Comparison of ENCODE assay signal across 19 cellular contexts in genomic region chr1:8376358-8376840, GRCh38. TPM values are rescaled to one million over a fixed set of nuclear protein-coding genes. Genes with fewer than 3 reads are reported as not detected.
DNase-seq lines count a peak whose midpoint lies in the region; ATAC-seq and TF ChIP-seq lines count a peak whose summit lies in the region.
"Had no signal": no experiment of that assay in that cellular context is flagged by ENCODE, and none has a peak within 500 bp of the region (broad histone marks: within the 10 kb centered on the region; RNA-seq: fewer than 3 reads in every experiment).

No MANE protein-coding gene starts in this region.

- no peak overlapping the region for H3K14ac ChIP-seq in IMR-90 (replicated peaks; ENCODE audit: low read depth, low read length)

- dilution Hi-C loops in IMR-90 (cut with HindIII; ENCODE audit: low sequenced_read_pairs, unreplicated experiment), result no loop called here

- 100% methylated on average over 1 of the region's 4 CpGs; no CpG with 5 or more reads in 1 of the 2 experiments for WGBS in IMR-90 (ENCODE audit: extremely low coverage in 2 of 2, insufficient read length in 1 of 2), 2 experiments
- 92 to 100% methylated on average over 3 to 4 of the region's 4 CpGs for WGBS in endodermal cell (ENCODE audit: insufficient coverage in 1 of 2, insufficient read length in 1 of 2), 2 experiments
- whole genome bisulfite sequencing in spleen, 5 donors, result 67 to 93% (median 71%) methylated on average over 4 of the region's 4 CpGs

- H2AK9ac ChIP-seq in IMR-90 (replicated peaks; ENCODE audit: low read depth, low read length, poor library complexity), result no peak overlapping the region

- no peak overlapping the region for H2BK5ac ChIP-seq in IMR-90 (ENCODE audit: low read depth, low read length, poor library complexity, severe bottlenecking)

- intact Hi-C loops in CD4-positive, alpha-beta memory T cell (cut with micrococcal nuclease), result no loop called here
- intact Hi-C loops in IMR-90 (cut with micrococcal nuclease), result loop anchor here (10.0 kb wide), 1 partner anchor 288 kb away; no protein-coding TSS in a partner anchor
- intact Hi-C loops in spleen (cut with DNase I; ENCODE audit: low total_unique reads), result loop anchor here (10.0 kb wide), 1 partner anchor 48 kb away; no protein-coding TSS in a partner anchor

- H4K8ac ChIP-seq in IMR-90 (ENCODE audit: low read depth in 2 of 2, low read length in 2 of 2), result no peak overlapping the region

- H4K5ac ChIP-seq in IMR-90 (ENCODE audit: low read depth, low read length), result no peak overlapping the region; the same call in 1 of the 2 replicates

- no peaks in the 10 kb centered on the region for H3K27me3 Mint-ChIP-seq in CD4-positive, alpha-beta memory T cell
- no peaks in the 10 kb centered on the region for H3K27me3 Mint-ChIP-seq in endodermal cell (ENCODE audit: insufficient read depth)
- H3K27me3 Mint-ChIP-seq: activated CD8-positive, alpha-beta T cell treated with anti-CD3 and anti-CD28 coated beads for 36 hours; naive thymus-derived CD8-positive, alpha-beta T cell had no signal

- no peak overlapping the region for H4K91ac ChIP-seq in IMR-90 (ENCODE audit: insufficient read depth, low read depth, low read length)

- no peak overlapping the region for H3K9ac ChIP-seq in IMR-90 (ENCODE audit: low read depth, low read length)
- H3K9ac ChIP-seq in endodermal cell (ENCODE audit: extremely low read depth, low read length, poor library complexity, severe bottlenecking), result no peak overlapping the region
- H3K9ac ChIP-seq: KMS-11 had no signal

- no peak overlapping the region for H3K56ac ChIP-seq in IMR-90 (ENCODE audit: extremely low read depth, insufficient read depth, low read length)

- no peak for DNase-seq in CD4-positive, alpha-beta memory T cell
- no peak for DNase-seq in IMR-90
- DNase-seq in endodermal cell, result peak; percentile 38
- DNase-seq in spleen, result no peak
- no peak for DNase-seq in SHP77 treated with DMSO at 0.1 percent for 48 hours (lab: John Stamatoyannopoulos, UW)
- no peak for DNase-seq in NCI-H524 treated with DMSO at 0.1 percent for 48 hours (lab: John Stamatoyannopoulos, UW)
- DNase-seq in NCI-H345 treated with DMSO at 0.1 percent for 48 hours (lab: John Stamatoyannopoulos, UW; ENCODE audit: unreplicated experiment), result no peak
- DNase-seq: activated CD8-positive, alpha-beta T cell treated with anti-CD3 and anti-CD28 coated beads for 36 hours; AML-193; DMS 273 treated with DMSO at 0.1 percent for 48 hours; GOT3; lower lobe of right lung; naive thymus-derived CD8-positive, alpha-beta T cell; NCI-H1105; Right ventricle myocardium superior; stimulated activated CD4-positive, alpha-beta T cell treated with anti-CD3 and anti-CD28 coated beads, Interleukin-15, amount 100 ng/mL, for 24 hours had no signal

- peaks cover 76% of the 10 kb centered on the region for H4K20me1 ChIP-seq in IMR-90 (ENCODE audit: insufficient read depth, low read length)

- H3K9me3 Mint-ChIP-seq in CD4-positive, alpha-beta memory T cell, result no peaks in the 10 kb centered on the region
- H3K9me3 Mint-ChIP-seq in endodermal cell, result no peaks in the 10 kb centered on the region
- H3K9me3 Mint-ChIP-seq: activated CD8-positive, alpha-beta T cell treated with anti-CD3 and anti-CD28 coated beads for 36 hours; naive thymus-derived CD8-positive, alpha-beta T cell had no signal

- CTCF ChIA-PET in CD4-positive, alpha-beta memory T cell (lab: Charles Lee; ENCODE audit: partially characterized antibody), result interaction anchor here (1.0 to 1.3 kb wide), 2 partner anchors 17 to 33 kb away, joined by 3 to 4 read pairs; no protein-coding TSS in a partner anchor
- CTCF ChIA-PET in IMR-90 (lab: Yijun Ruan, JAX), result no interaction called here

- TF ChIP-seq CTCF in IMR-90 (conservative IDR thresholded peaks at IDR 0.05; ENCODE audit: low read depth, low read length) (no peak), endodermal cell (conservative IDR thresholded peaks at IDR 0.05) (no peak), spleen (IDR thresholded peaks at IDR 0.05 in 8 of 11, conservative IDR thresholded peaks at IDR 0.05 in 3 of 11) (no peak)

- peaks cover 9% of the 10 kb centered on the region for H3K36me3 ChIP-seq in CD4-positive, alpha-beta memory T cell (ENCODE audit: insufficient read depth, low read length)
- H3K36me3 ChIP-seq in IMR-90 (ENCODE audit: control insufficient read depth, insufficient read depth, low read length), result peaks cover 53% of the 10 kb centered on the region
- H3K36me3 ChIP-seq in endodermal cell (ENCODE audit: control insufficient read depth, insufficient read depth, low read length), result peaks cover 41% of the 10 kb centered on the region
- peaks cover 0 to 86% (median 14%) of the 10 kb centered on the region in 6 donors for H3K36me3 ChIP-seq in spleen
- H3K36me3 ChIP-seq: prostate gland had no signal

- H2AK5ac ChIP-seq in IMR-90 (ENCODE audit: low read depth, low read length), result 0 out of 2 replicates have a peak overlapping the region, but pooled peaks have one; percentile 12

- TF ChIP-seq POLR2A in IMR-90 (IDR thresholded peaks at IDR 0.05; ENCODE audit: low read depth, low read length), result no peak
- TF ChIP-seq POLR2A in spleen (IDR thresholded peaks at IDR 0.05), result no peak

- H3K4me2 ChIP-seq in IMR-90 (ENCODE audit: low read depth, low read length), result no peak overlapping the region
- H3K4me2 ChIP-seq: KMS-11 had no signal

- H3K4me3 ChIP-seq in CD4-positive, alpha-beta memory T cell (ENCODE audit: low read length in 2 of 2), result no peak overlapping the region
- H3K4me3 ChIP-seq in IMR-90 (ENCODE audit: insufficient read depth, low read depth, low read length) (no peak overlapping the region), endodermal cell (ENCODE audit: low read length) (no peak overlapping the region), spleen (no peak overlapping the region)
- H3K4me3 ChIP-seq: lower lobe of right lung, prostate gland had no signal

- no peak overlapping the region for H2AFZ ChIP-seq in IMR-90 (replicated peaks; ENCODE audit: low read length, poor library complexity)

- peaks cover 16 to 57% of the 10 kb centered on the region in 2 donors for H3K36me3 Mint-ChIP-seq in CD4-positive, alpha-beta memory T cell
- H3K36me3 Mint-ChIP-seq in endodermal cell (ENCODE audit: low read depth), result peaks cover 15% of the 10 kb centered on the region

- H3K4ac ChIP-seq in IMR-90 (ENCODE audit: low read depth, low read length), result no peak overlapping the region

- no peak overlapping the region for H3K23ac ChIP-seq in IMR-90 (ENCODE audit: low read depth, low read length)

- no TSS peak for BruUV-seq in IMR-90 (replicated peaks; lab: Mats Ljungman, UMichigan)

- no peak overlapping the region for H3K27ac ChIP-seq in CD4-positive, alpha-beta memory T cell (ENCODE audit: low read depth, low read length)
- peak overlapping the region; percentile 17; the same call in 1 of the 2 replicates for H3K27ac ChIP-seq in IMR-90 (ENCODE audit: insufficient read depth, low read length)
- no peak overlapping the region for H3K27ac ChIP-seq in endodermal cell (ENCODE audit: low read depth, low read length)
- H3K27ac ChIP-seq in spleen, result peak overlapping the region in 5 of 8 donors; percentile 33 to 77 (median 74)
- H3K27ac ChIP-seq: epithelial cell of prostate, KMS-11, lower lobe of right lung had no signal

- H2BK20ac ChIP-seq in IMR-90 (ENCODE audit: low read depth, low read length), result no peak overlapping the region

- TF ChIP-seq RAD21 in IMR-90 (IDR thresholded peaks at IDR 0.05; ENCODE audit: low read length), result no peak

- peaks cover 46 to 91% (median 75%) of the 10 kb centered on the region in 4 donors for H3K4me1 Mint-ChIP-seq in CD4-positive, alpha-beta memory T cell
- H3K4me1 Mint-ChIP-seq in endodermal cell, result peaks cover 45% of the 10 kb centered on the region

- no peak overlapping the region for H3K18ac ChIP-seq in IMR-90 (ENCODE audit: low read depth, low read length)

- H3K9me3 ChIP-seq in CD4-positive, alpha-beta memory T cell (ENCODE audit: control insufficient read depth in 1 of 2, low read length in 2 of 2), result no peaks in the 10 kb centered on the region
- H3K9me3 ChIP-seq in IMR-90 (ENCODE audit: control insufficient read depth, insufficient read depth, low read length) (no peaks in the 10 kb centered on the region), endodermal cell (ENCODE audit: control insufficient read depth, low read length) (no peaks in the 10 kb centered on the region), spleen (no peaks in the 10 kb centered on the region)
- H3K9me3 ChIP-seq: lower lobe of right lung, prostate gland had no signal

- no peak overlapping the region for H2BK15ac ChIP-seq in IMR-90 (ENCODE audit: low read depth, low read length)

- POLR2A ChIA-PET in CD4-positive, alpha-beta memory T cell (lab: Charles Lee; ENCODE audit: partially characterized antibody), result interaction anchor here (0.5 to 1.2 kb wide), 3 partner anchors 33 to 146 kb away, joined by 3 read pairs; no protein-coding TSS in a partner anchor
- POLR2A ChIA-PET in IMR-90 (lab: Charles Lee; ENCODE audit: unreplicated experiment), result no interaction called here

- no peak overlapping the region for H2BK120ac ChIP-seq in IMR-90 (ENCODE audit: low read depth, low read length)

- H3K27me3 ChIP-seq in CD4-positive, alpha-beta memory T cell (ENCODE audit: insufficient read depth, low read length), result no peaks in the 10 kb centered on the region
- H3K27me3 ChIP-seq in IMR-90 (ENCODE audit: control insufficient read depth, insufficient read depth, low read length) (no peaks in the 10 kb centered on the region), endodermal cell (ENCODE audit: control insufficient read depth, insufficient read depth, low read length, poor library complexity, severe bottlenecking) (no peaks in the 10 kb centered on the region), spleen (replicated peaks in 1 of 7) (no peaks in the 10 kb centered on the region)

- peaks cover 46% of the 10 kb centered on the region for H3K9me1 ChIP-seq in IMR-90 (ENCODE audit: insufficient read depth, low read length)

- ATAC-seq in IMR-90 (ENCODE audit: low read depth), result no peak
- ATAC-seq: activated CD8-positive, alpha-beta T cell treated with anti-CD3 and anti-CD28 coated beads for 36 hours; lower lobe of right lung; naive thymus-derived CD8-positive, alpha-beta T cell had no signal

- peak overlapping the region in 1 of 8 donors; percentile 43 for H3K4me3 Mint-ChIP-seq in CD4-positive, alpha-beta memory T cell
- H3K4me3 Mint-ChIP-seq in endodermal cell, result no peak overlapping the region
- H3K4me3 Mint-ChIP-seq: activated CD8-positive, alpha-beta T cell treated with anti-CD3 and anti-CD28 coated beads for 36 hours; naive thymus-derived CD8-positive, alpha-beta T cell had no signal

- peak overlapping the region in 6 of 7 donors; percentile 10 to 79 (median 31) for H3K27ac Mint-ChIP-seq in CD4-positive, alpha-beta memory T cell
- peak overlapping the region; percentile 46 for H3K27ac Mint-ChIP-seq in endodermal cell
- H3K27ac Mint-ChIP-seq: activated CD8-positive, alpha-beta T cell treated with anti-CD3 and anti-CD28 coated beads for 36 hours had no signal

- peaks cover 59 to 90% of the 10 kb centered on the region in 2 experiments for H3K79me1 ChIP-seq in IMR-90 (ENCODE audit: low read depth in 1 of 2, low read length in 2 of 2)

- in situ Hi-C loops in IMR-90 (cut with MboI; ENCODE audit: low sequenced_read_pairs), result no loop called here

- peaks cover 83% of the 10 kb centered on the region for H3K4me1 ChIP-seq in CD4-positive, alpha-beta memory T cell (ENCODE audit: insufficient read depth, low read length)
- H3K4me1 ChIP-seq in IMR-90 (ENCODE audit: control insufficient read depth, insufficient read depth, low read length) (peaks cover 58% of the 10 kb centered on the region), endodermal cell (ENCODE audit: control insufficient read depth, insufficient read depth, low read length) (peaks cover 11% of the 10 kb centered on the region), spleen (peaks cover 31 to 99% (median 71%) of the 10 kb centered on the region in 6 donors)

RNA-seq across cellular contexts. Expression of gene SLC45A1, which starts 58.5 kb away (rescaled TPM):
- 1 to 10 TPM in 1 of 2 experiments, under 1 TPM in 1; 0.94 to 1.2 TPM for total RNA-seq in CD4-positive, alpha-beta memory T cell
- under 1 TPM; 0.33 to 0.52 TPM for polyA plus RNA-seq in CD4-positive, alpha-beta memory T cell
- total RNA-seq in IMR-90 (2012; rRNA removed) (0.72 and 0.83 TPM in 2 replicates), endodermal cell (under 1 TPM in 1 of 2 donors, not detected in 1; 0.42 TPM), spleen (1 to 10 TPM; 2.2 to 3.3 (median 2.9) TPM)
- polyA plus RNA-seq in IMR-90 (2012; rRNA removed) (3.1 and 3.9 TPM in 2 replicates), spleen (1 to 10 TPM; 1.3 to 2.9 (median 1.4) TPM)
- 3.4 and 7.6 TPM in 2 replicates for polyA plus RNA-seq in IMR-90 (2012; cell fraction: cytosol; rRNA removed)
- polyA plus RNA-seq in IMR-90 (2012; cell fraction: nucleus; rRNA removed; ENCODE audit: low replicate concordance), result 2.9 and 7.4 TPM in 2 replicates
- polyA plus RNA-seq in endodermal cell (2013, experiment 1 of 2), result 2.4 TPM
- 2.3 TPM for polyA plus RNA-seq in endodermal cell (2013, experiment 2 of 2)

Comparison
In these comparisons a context has a peak if more than half of its experiments do, and no peak if none do; other contexts are left out.
1. H3K27ac ChIP-seq: peak in IMR-90 (single experiment) and spleen (5 of 8); none in CD4-positive, alpha-beta memory T cell (single experiment) and endodermal cell (single experiment).